Comparison of ENCODE assay signal across 7 cellular contexts in genomic region chr12:130739571-130739970, GRCh38. TPM values are rescaled to one million over a fixed set of nuclear protein-coding genes. Genes with fewer than 3 reads are reported as not detected.
"Had no signal": no experiment of that assay in that cellular context is flagged by ENCODE, and none has a peak within 500 bp of the region (broad histone marks: within the 10 kb centered on the region; RNA-seq: fewer than 3 reads in every experiment).

No MANE protein-coding gene starts in this region.

- H3K4me1 Mint-ChIP-seq: GM23338 had no signal

- DNase-seq: H9, HCEC 1CT, IMR-90 had no signal

- ATAC-seq: GM23338 had no signal

- H3K4me3 Mint-ChIP-seq: GM23338, H9 had no signal

- FAIRE-seq: H1, H54, HTR-8/SVneo had no signal

- H3K4me3 ChIP-seq: GM23338 had no signal

- H3K27ac Mint-ChIP-seq: GM23338, H9 had no signal

RNA-seq across cellular contexts. Expression of gene RIMBP2, which starts 23.5 kb away (rescaled TPM):
- total RNA-seq: IMR-90 had no signal
- polyA plus RNA-seq: IMR-90 had no signal
